In genomic region chr6:154930490-154930889, GRCh38 we compare ENCODE assay signal across 24 cellular contexts.
DNase-seq lines count a peak whose midpoint lies in the region; ATAC-seq and TF ChIP-seq lines count a peak whose summit lies in the region.
"Had no signal": no experiment of that assay in that cellular context is flagged by ENCODE, and none has a peak within 500 bp of the region (broad histone marks: within the 10 kb centered on the region; RNA-seq: fewer than 3 reads in every experiment).

No MANE protein-coding gene starts in this region.

- H3F3A ChIP-seq in GM23338 (replicated peaks; ENCODE audit: low read depth), result no peaks in the 10 kb centered on the region

- POLR2A ChIA-PET in CD4-positive, alpha-beta T cell (lab: Charles Lee), result no interaction called here

- H3K36me3 ChIP-seq in GM23338 (ENCODE audit: insufficient read depth), result no peaks in the 10 kb centered on the region
- H3K36me3 ChIP-seq: left ventricle myocardium inferior had no signal

- intact Hi-C loops in CD4-positive, alpha-beta T cell (cut with DNase I, micrococcal nuclease), result no loop called here

- peaks cover 15% of the 10 kb centered on the region for H3K4me1 ChIP-seq in GM23338 (ENCODE audit: insufficient read depth)

- H2AFZ ChIP-seq in GM23338, result no peak overlapping the region

- no peak overlapping the region for H3K4me3 ChIP-seq in GM23338
- H3K4me3 ChIP-seq: left ventricle myocardium inferior, psoas muscle had no signal

- DNase-seq in GM23338 (ENCODE audit: low spot score) (no peak), NCI-H1436 (lab: John Stamatoyannopoulos, UW) (peak; percentile 65), SK-N-DZ (ENCODE audit: low spot score) (peak; percentile 74), foreskin melanocyte (no peak)
- no peak for DNase-seq in CD4-positive, alpha-beta T cell
- DNase-seq: activated CD4-positive, CD25-positive, alpha-beta regulatory T cell treated with anti-CD3 and anti-CD28 coated beads, Interleukin-2, amount 50 U/mL, for 72 hours; activated CD8-positive, alpha-beta T cell treated with anti-CD3 and anti-CD28 coated beads, Interleukin-2, amount 10 ng/mL, durations not matched to agents 7 days and 5 days; activated effector memory CD4-positive, alpha-beta T cell treated with anti-CD3 and anti-CD28 coated beads, Interleukin-2, amount 50 U/mL, for 16 hours; activated naive CD8-positive, alpha-beta T cell treated with anti-CD3 and anti-CD28 coated beads, Interleukin-2, amount 50 U/mL, for 24 hours; EL; left ventricle myocardium inferior; NCI-H1048; NCI-H2107; NCI-H510A treated with DMSO at 0.1 percent for 48 hours; nucleus accumbens; psoas muscle; SHP77 treated with DMSO at 0.1 percent for 48 hours; stimulated activated naive CD4-positive, alpha-beta T cell treated with Interleukin-2 at 50 U/mL for 16 hours; T-cell had no signal

- H3K27me3 ChIP-seq in GM23338 (ENCODE audit: insufficient read depth), result no peaks in the 10 kb centered on the region
- no peaks in the 10 kb centered on the region for H3K27me3 ChIP-seq in CD4-positive, alpha-beta T cell (ENCODE audit: control insufficient read depth, insufficient read depth, low read length)

- CTCF ChIA-PET in CD4-positive, alpha-beta T cell (lab: Charles Lee), result no interaction called here

- H3K9me3 ChIP-seq in CD4-positive, alpha-beta T cell (ENCODE audit: control insufficient read depth, low read length), result no peaks in the 10 kb centered on the region
- H3K9me3 ChIP-seq: left ventricle myocardium inferior, psoas muscle had no signal

- H3K4me3 Mint-ChIP-seq in GM23338, result no peak overlapping the region
- H3K4me3 Mint-ChIP-seq in nephron, result no peak overlapping the region
- H3K4me3 Mint-ChIP-seq in CD4-positive, alpha-beta T cell, result no peak overlapping the region
- H3K4me3 Mint-ChIP-seq: activated CD8-positive, alpha-beta T cell treated with anti-CD3 and anti-CD28 coated beads, Interleukin-2, amount 10 ng/mL, durations not matched to agents 7 days and 5 days; activated naive CD8-positive, alpha-beta T cell treated with anti-CD3 and anti-CD28 coated beads, Interleukin-2, amount 50 U/mL, for 24 hours; central memory CD8-positive, alpha-beta T cell; dendritic cell treated with granulocyte-macrophage colony-stimulating factor and Interleukin-4, amounts not matched to agents 40 ng/mL and 50 ng/mL, for 4 days; T-cell had no signal

- no peak overlapping the region for H3K4me2 ChIP-seq in GM23338

- no peaks in the 10 kb centered on the region for H3K9me2 ChIP-seq in GM23338 (ENCODE audit: insufficient read depth)

- H3K27ac ChIP-seq in GM23338 (ENCODE audit: low read depth), result no peak overlapping the region; the same call in 1 of the 2 replicates
- H3K27ac ChIP-seq in CD4-positive, alpha-beta T cell (ENCODE audit: low read depth, low read length), result no peak overlapping the region
- H3K27ac ChIP-seq: left ventricle myocardium inferior, psoas muscle had no signal

- no peaks in the 10 kb centered on the region for H3K79me2 ChIP-seq in GM23338 (replicated peaks; ENCODE audit: insufficient read depth)

- TF ChIP-seq CTCF in GM23338 (conservative IDR thresholded peaks at IDR 0.05; ENCODE audit: low read depth in 2 of 2), result no peak
- no peak for TF ChIP-seq CTCF in nephron (IDR thresholded peaks at IDR 0.05; ENCODE audit: unreplicated experiment in 3 of 3)
- TF ChIP-seq CTCF in CD4-positive, alpha-beta T cell (IDR thresholded peaks at IDR 0.05), result no peak

- H3K4me1 Mint-ChIP-seq in GM23338 (peaks cover 22% of the 10 kb centered on the region), nephron (peaks cover 32% of the 10 kb centered on the region)
- H3K4me1 Mint-ChIP-seq in CD4-positive, alpha-beta T cell (ENCODE audit: low read depth), result no peaks in the 10 kb centered on the region

- peak overlapping the region; percentile 8 for H3K27ac Mint-ChIP-seq in GM23338
- peak overlapping the region in 2 of 3 experiments; percentile 11 to 55 for H3K27ac Mint-ChIP-seq in nephron
- no peak overlapping the region for H3K27ac Mint-ChIP-seq in CD4-positive, alpha-beta T cell
- H3K27ac Mint-ChIP-seq: activated CD8-positive, alpha-beta T cell treated with anti-CD3 and anti-CD28 coated beads, Interleukin-2, amount 10 ng/mL, durations not matched to agents 7 days and 5 days; activated naive CD8-positive, alpha-beta T cell treated with anti-CD3 and anti-CD28 coated beads, Interleukin-2, amount 50 U/mL, for 24 hours; dendritic cell treated with granulocyte-macrophage colony-stimulating factor and Interleukin-4, amounts not matched to agents 40 ng/mL and 50 ng/mL, for 4 days; T-cell had no signal

- ATAC-seq in GM23338 (no peak), HG02885 (IDR thresholded peaks at IDR 0.05; ENCODE audit: poor library complexity, unreplicated experiment) (no peak)
- ATAC-seq in CD4-positive, alpha-beta T cell (ENCODE audit: poor library complexity), result no peak
- ATAC-seq: activated CD8-positive, alpha-beta T cell treated with anti-CD3 and anti-CD28 coated beads, Interleukin-2, amount 10 ng/mL, durations not matched to agents 7 days and 5 days; activated naive CD8-positive, alpha-beta T cell treated with anti-CD3 and anti-CD28 coated beads, Interleukin-2, amount 50 U/mL, for 24 hours; Panc1; psoas muscle; T-cell had no signal

- H3K9me3 Mint-ChIP-seq in GM23338, result no peaks in the 10 kb centered on the region
- H3K9me3 Mint-ChIP-seq in nephron, result no peaks in the 10 kb centered on the region
- no peaks in the 10 kb centered on the region for H3K9me3 Mint-ChIP-seq in CD4-positive, alpha-beta T cell
- H3K9me3 Mint-ChIP-seq: activated naive CD8-positive, alpha-beta T cell treated with anti-CD3 and anti-CD28 coated beads, Interleukin-2, amount 50 U/mL, for 24 hours; central memory CD8-positive, alpha-beta T cell; dendritic cell treated with granulocyte-macrophage colony-stimulating factor and Interleukin-4, amounts not matched to agents 40 ng/mL and 50 ng/mL, for 4 days; T-cell had no signal

- H3K27me3 Mint-ChIP-seq in GM23338 (ENCODE audit: insufficient read depth, low read depth, poor library complexity) (no peaks in the 10 kb centered on the region), nephron (ENCODE audit: low read depth) (peaks cover 3% of the 10 kb centered on the region)
- no peaks in the 10 kb centered on the region for H3K27me3 Mint-ChIP-seq in CD4-positive, alpha-beta T cell
- H3K27me3 Mint-ChIP-seq: activated naive CD8-positive, alpha-beta T cell treated with anti-CD3 and anti-CD28 coated beads, Interleukin-2, amount 50 U/mL, for 24 hours; central memory CD8-positive, alpha-beta T cell; dendritic cell treated with granulocyte-macrophage colony-stimulating factor and Interleukin-4, amounts not matched to agents 40 ng/mL and 50 ng/mL, for 4 days; T-cell had no signal

- H4K20me1 ChIP-seq in GM23338 (replicated peaks; ENCODE audit: insufficient read depth), result no peaks in the 10 kb centered on the region

- no peaks in the 10 kb centered on the region for H3K36me3 Mint-ChIP-seq in GM23338 (ENCODE audit: low read depth)
- H3K36me3 Mint-ChIP-seq in nephron (ENCODE audit: low read depth), result no peaks in the 10 kb centered on the region
- H3K36me3 Mint-ChIP-seq in CD4-positive, alpha-beta T cell (ENCODE audit: low read depth), result no peaks in the 10 kb centered on the region

TF ChIP-seq in GM23338, 12 proteins besides CTCF, POLR2A, EP300 and RAD21 (continues in another document):
- no peak for TF ChIP-seq EZH2phosphoT487 (IDR thresholded peaks at IDR 0.05; ENCODE audit: unreplicated experiment)
- TF ChIP-seq JUNB (IDR thresholded peaks at IDR 0.05; ENCODE audit: unreplicated experiment), result no peak
- no peak for TF ChIP-seq NANOG (IDR thresholded peaks at IDR 0.05; ENCODE audit: borderline replicate concordance)
- no peak for TF ChIP-seq ETS1 (IDR thresholded peaks at IDR 0.05)

Comparison
In these comparisons a context has a peak if more than half of its experiments do, and no peak if none do; other contexts are left out.
1. DNase-seq: peak in NCI-H1436 (single experiment) and SK-N-DZ (single experiment); none in GM23338 (single experiment), foreskin melanocyte (single experiment) and CD4-positive, alpha-beta T cell (0 of 10).